ENCODE assay signal across 14 cellular contexts in the genomic region with DNA sequence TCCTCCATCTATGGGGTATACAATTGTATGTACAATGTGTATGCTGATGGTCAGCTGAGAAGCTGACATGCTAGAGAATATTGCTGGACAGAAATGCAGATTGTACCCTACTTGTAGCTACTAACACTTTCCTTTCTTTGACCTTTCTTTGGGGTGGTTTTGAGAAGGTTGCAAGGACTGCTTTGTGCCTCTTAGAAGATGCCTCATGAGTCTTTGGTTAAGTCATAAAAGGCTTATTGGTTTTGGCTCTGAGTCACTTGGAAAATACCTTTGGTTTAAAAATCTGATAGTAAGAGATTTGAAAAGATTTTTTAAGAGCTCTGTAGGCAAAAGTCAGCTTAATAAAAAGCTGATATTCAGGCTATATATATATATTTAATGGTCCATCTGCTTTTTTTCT.
A peak's percentile ranks its signal among the peaks of the same experiment; 100 is the strongest.
DNase-seq lines count a peak whose midpoint lies in the region; ATAC-seq and TF ChIP-seq lines count a peak whose summit lies in the region.
"Had no signal": no experiment of that assay in that cellular context is flagged by ENCODE, and none has a peak within 500 bp of the region (broad histone marks: within the 10 kb centered on the region; RNA-seq: fewer than 3 reads in every experiment).

No MANE protein-coding gene starts in this region.

- no peak overlapping the region for H3K4me3 ChIP-seq in mammary epithelial cell (replicated peaks in 1 of 3; ENCODE audit: insufficient read depth in 1 of 3, low read depth in 2 of 3, low read length in 3 of 3)
- H3K4me3 ChIP-seq: breast epithelium had no signal

- intact Hi-C loops in mammary epithelial cell (cut with micrococcal nuclease) (no loop called here), MCF 10A (cut with micrococcal nuclease) (no loop called here)
- intact Hi-C loops in CD4-positive, alpha-beta T cell (cut with DNase I, micrococcal nuclease): no loop called here

- H3K27me3 ChIP-seq in mammary epithelial cell (ENCODE audit: insufficient read depth, low read length): no peaks in the 10 kb centered on the region
- H3K27me3 ChIP-seq in CD4-positive, alpha-beta T cell (ENCODE audit: control insufficient read depth, insufficient read depth, low read length): no peaks in the 10 kb centered on the region
- H3K27me3 ChIP-seq: breast epithelium had no signal

- no peaks in the 10 kb centered on the region for H4K20me1 ChIP-seq in mammary epithelial cell (ENCODE audit: insufficient read depth, low read length)

- no peak overlapping the region for H3K4me3 Mint-ChIP-seq in MCF 10A (ENCODE audit: unreplicated experiment)
- H3K4me3 Mint-ChIP-seq in CD4-positive, alpha-beta T cell: no peak overlapping the region

- peaks cover 21% of the 10 kb centered on the region for H3K36me3 Mint-ChIP-seq in MCF 10A (ENCODE audit: insufficient read depth, unreplicated experiment)
- peaks cover 15% of the 10 kb centered on the region for H3K36me3 Mint-ChIP-seq in CD4-positive, alpha-beta T cell (ENCODE audit: low read depth)

- BruUV-seq in mammary epithelial cell (replicated peaks; lab: Mats Ljungman, UMichigan) (no TSS peak), MCF 10A (replicated peaks; lab: Mats Ljungman, UMichigan) (no TSS peak)

- no peak overlapping the region for H3K27ac Mint-ChIP-seq in MCF 10A (ENCODE audit: low read depth, unreplicated experiment)
- no peak overlapping the region for H3K27ac Mint-ChIP-seq in CD4-positive, alpha-beta T cell

- H3K27me3 Mint-ChIP-seq in MCF 10A (ENCODE audit: insufficient read depth, unreplicated experiment): no peaks in the 10 kb centered on the region
- H3K27me3 Mint-ChIP-seq in CD4-positive, alpha-beta T cell: no peaks in the 10 kb centered on the region

- TF ChIP-seq CTCF in mammary epithelial cell (conservative IDR thresholded peaks at IDR 0.05 in 1 of 2, IDR thresholded peaks at IDR 0.05 in 1 of 2; ENCODE audit: extremely low read depth in 1 of 2, insufficient read depth in 1 of 2, low read depth in 1 of 2, low read length in 2 of 2) (no peak), MCF 10A (IDR thresholded peaks at IDR 0.05; ENCODE audit: unreplicated experiment) (no peak)
- TF ChIP-seq CTCF in CD4-positive, alpha-beta T cell (IDR thresholded peaks at IDR 0.05): no peak

- H3K9ac ChIP-seq in mammary epithelial cell (ENCODE audit: insufficient read depth, low read length): no peak overlapping the region

- peak; percentile 33 for DNase-seq in mammary epithelial cell
- no peak for DNase-seq in MCF 10A (ENCODE audit: unreplicated experiment)
- DNase-seq in LHCN-M2 (ENCODE audit: low read depth): peak; percentile 14
- peak; percentile 16 for DNase-seq in stromal cell of bone marrow (ENCODE audit: low read depth)
- no peak for DNase-seq in DMS153 treated with DMSO at 0.1 percent for 48 hours (lab: John Stamatoyannopoulos, UW; ENCODE audit: unreplicated experiment)
- DNase-seq in HUDEP-2 (lab: John Stamatoyannopoulos, UW; ENCODE audit: unreplicated experiment in 76 of 76): no peak
- no peak for DNase-seq in CD4-positive, alpha-beta T cell
- DNase-seq: activated CD4-positive, alpha-beta T cell treated with anti-CD3 and anti-CD28 coated beads for 4 hours; KG1; left colon; NCI-H2171 treated with DMSO at 0.1 percent for 48 hours; SIG-M5 had no signal

- peak; percentile 93 for ATAC-seq in HG02588 (IDR thresholded peaks at IDR 0.05; ENCODE audit: unreplicated experiment)
- no peak for ATAC-seq in CD4-positive, alpha-beta T cell (ENCODE audit: poor library complexity)
- ATAC-seq: left colon had no signal

- no peaks in the 10 kb centered on the region for H3K9me3 ChIP-seq in mammary epithelial cell (replicated peaks; ENCODE audit: insufficient read depth, low read length)
- no peaks in the 10 kb centered on the region for H3K9me3 ChIP-seq in CD4-positive, alpha-beta T cell (ENCODE audit: control insufficient read depth, low read length)

- no peaks in the 10 kb centered on the region for H3K36me3 ChIP-seq in mammary epithelial cell (ENCODE audit: insufficient read depth, low read length)
- H3K36me3 ChIP-seq: breast epithelium had no signal

- no peak overlapping the region for H2AFZ ChIP-seq in mammary epithelial cell (ENCODE audit: low read depth, low read length)

- H3K9me3 Mint-ChIP-seq in MCF 10A (ENCODE audit: unreplicated experiment): no peaks in the 10 kb centered on the region
- H3K9me3 Mint-ChIP-seq in CD4-positive, alpha-beta T cell: no peaks in the 10 kb centered on the region

- dilution Hi-C loops in mammary epithelial cell (cut with HindIII; ENCODE audit: low sequenced_read_pairs): loop anchor here (25.0 kb wide), 1 partner anchor 312 kb away; the partner anchor contains the start of gene ZNF639

- CTCF ChIA-PET in mammary epithelial cell (lab: Charles Lee; ENCODE audit: low non-redundant PET) (interaction anchor here (0.7 kb wide), 1 partner anchor 135 kb away, joined by 7 read pairs; no protein-coding TSS in a partner anchor), MCF 10A (lab: Yijun Ruan, JAX) (interaction anchor here (0.6 to 1.4 kb wide), 3 partner anchors 15 to 321 kb away, joined by 3 to 5 read pairs (median 3); no protein-coding TSS in a partner anchor)
- CTCF ChIA-PET in CD4-positive, alpha-beta T cell (lab: Charles Lee): no interaction called here

- no peak overlapping the region for H3K27ac ChIP-seq in mammary epithelial cell (ENCODE audit: insufficient read depth, low read depth, low read length)
- no peak overlapping the region for H3K27ac ChIP-seq in CD4-positive, alpha-beta T cell (ENCODE audit: low read depth, low read length)
- H3K27ac ChIP-seq: breast epithelium had no signal

- in situ Hi-C loops in mammary epithelial cell (cut with MboI; ENCODE audit: low sequenced_read_pairs in 2 of 2): no loop called here

- no peaks in the 10 kb centered on the region for H3K4me1 Mint-ChIP-seq in MCF 10A (ENCODE audit: insufficient read depth, unreplicated experiment)
- no peaks in the 10 kb centered on the region for H3K4me1 Mint-ChIP-seq in CD4-positive, alpha-beta T cell (ENCODE audit: low read depth)

- no peaks in the 10 kb centered on the region for H3K4me1 ChIP-seq in mammary epithelial cell (ENCODE audit: insufficient read depth, low read length)
- H3K4me1 ChIP-seq: breast epithelium had no signal

- no peak overlapping the region for H3K4me2 ChIP-seq in mammary epithelial cell (ENCODE audit: insufficient read depth, low read depth, low read length)

- no peaks in the 10 kb centered on the region for H3K79me2 ChIP-seq in mammary epithelial cell (ENCODE audit: insufficient read depth, low read length)

- POLR2A ChIA-PET in MCF 10A (lab: Yijun Ruan, JAX): interaction anchor here (0.6 kb wide), 1 partner anchor 15 kb away, joined by 4 read pairs; no protein-coding TSS in a partner anchor
- POLR2A ChIA-PET in CD4-positive, alpha-beta T cell (lab: Charles Lee): no interaction called here

Comparison
In these comparisons a context has a peak if more than half of its experiments do, and no peak if none do; other contexts are left out.
1. DNase-seq: peak in mammary epithelial cell (single experiment), LHCN-M2 (single experiment) and stromal cell of bone marrow (single experiment); none in MCF 10A (single experiment), DMS153 treated with DMSO at 0.1 percent for 48 hours (single experiment), HUDEP-2 (0 of 76) and CD4-positive, alpha-beta T cell (0 of 10).